19 cellular contexts compared by ENCODE assay signal in the genomic region with DNA sequence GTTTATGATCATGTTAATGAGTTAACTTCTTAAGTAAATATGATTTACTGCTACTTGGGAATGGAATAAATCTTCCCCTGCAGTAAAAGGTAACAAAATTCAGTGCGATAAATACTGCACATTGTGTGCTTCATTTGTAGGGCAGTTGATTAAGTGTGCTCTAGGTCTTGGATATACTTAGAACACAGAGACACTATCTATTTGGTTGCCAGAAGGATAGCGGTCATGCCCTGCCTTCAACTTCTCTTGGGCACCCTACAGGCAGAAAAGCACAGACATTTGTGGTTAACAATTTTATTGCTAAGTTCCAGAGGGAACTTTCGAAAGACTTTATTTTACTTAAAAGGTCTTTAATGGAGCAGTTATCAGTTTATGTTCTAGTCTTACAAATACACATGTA.
"Had no signal": no experiment of that assay in that cellular context is flagged by ENCODE, and none has a peak within 500 bp of the region (broad histone marks: within the 10 kb centered on the region; RNA-seq: fewer than 3 reads in every experiment).

No MANE protein-coding gene starts in this region.

- H3K27ac ChIP-seq: coronary artery, gastroesophageal sphincter, lower lobe of right lung, neutrophil, parathyroid adenoma, VCaP had no signal

- H3K9me3 ChIP-seq: gastroesophageal sphincter, lower lobe of right lung, neutrophil had no signal

- DNase-seq: activated CD4-positive, CD25-positive, alpha-beta regulatory T cell treated with anti-CD3 and anti-CD28 coated beads, Interleukin-2, amount 50 U/mL, for 72 hours; activated CD8-positive, alpha-beta memory T cell treated with anti-CD3 and anti-CD28 coated beads for 24 hours; activated CD8-positive, alpha-beta memory T cell treated with anti-CD3 and anti-CD28 coated beads, Interleukin-2, amount 50 U/mL, for 48 hours; activated effector memory CD4-positive, alpha-beta T cell treated with Interleukin-2 at 50 U/mL for 16 hours; activated naive CD4-positive, alpha-beta T cell treated with anti-CD3 and anti-CD28 coated beads, Interleukin-2, amount 10 ng/mL, durations not matched to agents 7 days and 5 days; activated naive CD8-positive, alpha-beta T cell treated with anti-CD3 and anti-CD28 coated beads, Interleukin-2, amount 50 U/mL, for 24 hours; activated T-cell treated with anti-CD3 and anti-CD28 coated beads, Interleukin-2, amount 50 U/mL, for 48 hours; aorta; lower lobe of right lung; stimulated activated CD4-positive, alpha-beta T cell treated with anti-CD3 and anti-CD28 coated beads, Interleukin-12 subunit alpha, Interleukin-12 subunit beta, amount 100 ng/mL, for 4 hours; stimulated activated CD4-positive, alpha-beta T cell treated with anti-CD3 and anti-CD28 coated beads, Interleukin-1b, Interleukin-23, amount 100 ng/mL, for 48 hours; stimulated activated CD8-positive, alpha-beta memory T cell treated with anti-CD3 and anti-CD28 coated beads, Interleukin-4, amount 100 ng/mL, for 48 hours; stimulated activated naive CD4-positive, alpha-beta T cell had no signal

- ATAC-seq: activated naive CD8-positive, alpha-beta T cell treated with anti-CD3 and anti-CD28 coated beads, Interleukin-2, amount 50 U/mL, for 24 hours; gastroesophageal sphincter; lower lobe of right lung; natural killer cell treated with Interleukin-12 subunit alpha and Interleukin-12 subunit beta and Interleukin-15 and Interleukin-18, amount 100 ng/mL, for 72 hours had no signal

- H3K4me1 ChIP-seq: gastroesophageal sphincter, lower lobe of right lung, parathyroid adenoma had no signal

- H3K4me3 ChIP-seq: coronary artery, gastroesophageal sphincter, lower lobe of right lung had no signal

- H3K36me3 ChIP-seq: gastroesophageal sphincter, lower lobe of right lung, neutrophil had no signal
